ENCODE assay signal across 8 cellular contexts in the genomic region with DNA sequence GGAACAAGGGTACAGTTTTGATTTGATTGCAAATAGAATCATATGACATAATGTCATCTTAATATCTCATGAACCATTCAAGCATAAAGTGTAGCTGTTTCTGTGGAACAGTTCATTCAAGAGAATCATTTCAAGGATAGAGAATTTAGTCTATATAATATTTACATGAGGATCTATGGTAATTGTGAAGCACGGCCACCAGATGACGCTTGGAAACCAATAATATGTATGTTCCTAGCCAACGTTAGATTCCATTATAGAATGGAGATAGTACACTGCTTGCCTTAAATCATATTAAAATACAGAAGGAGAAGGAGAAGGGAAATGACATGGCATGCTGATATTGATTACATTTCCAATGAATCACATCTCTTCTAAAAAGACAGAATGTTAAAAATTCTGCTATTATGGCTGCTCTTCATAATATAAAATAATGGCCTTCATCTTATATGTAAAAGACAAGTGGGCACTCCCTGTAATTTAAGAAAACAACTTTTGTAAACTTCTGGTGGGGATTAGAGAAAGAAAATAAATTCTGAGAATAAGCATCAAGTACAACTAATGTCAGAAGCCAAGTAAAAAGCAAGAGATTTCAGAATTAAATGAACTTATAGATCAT.
DNase-seq lines count a peak whose midpoint lies in the region; ATAC-seq and TF ChIP-seq lines count a peak whose summit lies in the region.

No MANE protein-coding gene starts in this region.

- no peaks in the 10 kb centered on the region for H3K9me3 ChIP-seq in liver (ENCODE audit: control insufficient read depth in 4 of 4, low read length in 3 of 4)

- no peaks in the 10 kb centered on the region for H3K4me1 ChIP-seq in liver (ENCODE audit: control insufficient read depth in 4 of 4, insufficient read depth in 4 of 4, low read length in 3 of 4)

- no peaks in the 10 kb centered on the region for H3K36me3 ChIP-seq in liver (ENCODE audit: control insufficient read depth in 4 of 4, insufficient read depth in 3 of 4, low read depth in 1 of 4, low read length in 3 of 4)

- TF ChIP-seq CTCF in liver (IDR thresholded peaks at IDR 0.05; ENCODE audit: low read depth, low read length, missing input control), result peak; percentile 43

- peaks cover 6% of the 10 kb centered on the region in 2 donors for H3K9me3 Mint-ChIP-seq in activated naive CD4-positive, alpha-beta T cell treated with anti-CD3 and anti-CD28 coated beads, Interleukin-2, amount 50 U/mL, for 72 hours
- H3K9me3 Mint-ChIP-seq in activated CD8-positive, alpha-beta memory T cell treated with anti-CD3 and anti-CD28 coated beads, Interleukin-2, amount 10 ng/mL, durations not matched to agents 7 days and 5 days (ENCODE audit: low read depth), result peaks cover 5% of the 10 kb centered on the region

- peaks cover 2% of the 10 kb centered on the region for H3K4me1 Mint-ChIP-seq in activated CD8-positive, alpha-beta memory T cell treated with anti-CD3 and anti-CD28 coated beads, Interleukin-2, amount 10 ng/mL, durations not matched to agents 7 days and 5 days

- no peaks in the 10 kb centered on the region for H3K27me3 Mint-ChIP-seq in activated CD8-positive, alpha-beta memory T cell treated with anti-CD3 and anti-CD28 coated beads, Interleukin-2, amount 10 ng/mL, durations not matched to agents 7 days and 5 days

- no peak overlapping the region for H3K27ac ChIP-seq in liver (ENCODE audit: low read depth in 1 of 2, low read length in 2 of 2)

- CTCF ChIA-PET in activated CD8-positive, alpha-beta memory T cell treated with anti-CD3 and anti-CD28 coated beads, Interleukin-2, amount 10 ng/mL, durations not matched to agents 7 days and 5 days (lab: Charles Lee), result no interaction called here

- TF ChIP-seq RAD21 in liver (IDR thresholded peaks at IDR 0.05), result peak; percentile 71 to 76

- no peak overlapping the region for H3K9ac ChIP-seq in liver (ENCODE audit: low read depth in 1 of 2, low read length in 2 of 2)

- no peaks in the 10 kb centered on the region for H3K36me3 Mint-ChIP-seq in activated naive CD4-positive, alpha-beta T cell treated with anti-CD3 and anti-CD28 coated beads, Interleukin-2, amount 50 U/mL, for 72 hours
- no peaks in the 10 kb centered on the region for H3K36me3 Mint-ChIP-seq in activated CD8-positive, alpha-beta memory T cell treated with anti-CD3 and anti-CD28 coated beads, Interleukin-2, amount 10 ng/mL, durations not matched to agents 7 days and 5 days

- 26% methylated on average over 3 of the region's 3 CpGs for WGBS in liver

- ATAC-seq in SK-N-SH treated with all-trans-retinoic acid at 6 μM for 48 hours, result peak; percentile 80
- ATAC-seq in GM21423 (IDR thresholded peaks at IDR 0.05; ENCODE audit: unreplicated experiment), result no peak
- no peak for ATAC-seq in activated naive CD4-positive, alpha-beta T cell treated with anti-CD3 and anti-CD28 coated beads, Interleukin-2, amount 50 U/mL, for 72 hours
- no peak for ATAC-seq in activated CD8-positive, alpha-beta memory T cell treated with anti-CD3 and anti-CD28 coated beads, Interleukin-2, amount 10 ng/mL, durations not matched to agents 7 days and 5 days

- no peak overlapping the region for H3K4me3 ChIP-seq in liver (ENCODE audit: low read depth in 1 of 3, low read length in 3 of 3)

- peak; percentile 16 for DNase-seq in Daoy (ENCODE audit: low read depth)
- peak; percentile 63 for DNase-seq in NCI-H1105 treated with DMSO at 0.1 percent for 48 hours (lab: John Stamatoyannopoulos, UW)
- no peak for DNase-seq in CD1c-positive myeloid dendritic cell (ENCODE audit: extremely low spot score)
- no peak for DNase-seq in activated naive CD4-positive, alpha-beta T cell treated with anti-CD3 and anti-CD28 coated beads, Interleukin-2, amount 50 U/mL, for 72 hours (ENCODE audit: low spot score in 2 of 2)
- no peak for DNase-seq in activated CD8-positive, alpha-beta memory T cell treated with anti-CD3 and anti-CD28 coated beads, Interleukin-2, amount 10 ng/mL, durations not matched to agents 7 days and 5 days

- H3K27ac Mint-ChIP-seq in activated naive CD4-positive, alpha-beta T cell treated with anti-CD3 and anti-CD28 coated beads, Interleukin-2, amount 50 U/mL, for 72 hours, result no peak overlapping the region
- H3K27ac Mint-ChIP-seq in activated CD8-positive, alpha-beta memory T cell treated with anti-CD3 and anti-CD28 coated beads, Interleukin-2, amount 10 ng/mL, durations not matched to agents 7 days and 5 days, result no peak overlapping the region

- H3K27me3 ChIP-seq in liver (ENCODE audit: control insufficient read depth in 4 of 4, insufficient read depth in 4 of 4, low read length in 3 of 4), result no peaks in the 10 kb centered on the region

- H3K4me3 Mint-ChIP-seq in activated CD8-positive, alpha-beta memory T cell treated with anti-CD3 and anti-CD28 coated beads, Interleukin-2, amount 10 ng/mL, durations not matched to agents 7 days and 5 days, result no peak overlapping the region

TF ChIP-seq in SK-N-SH treated with all-trans-retinoic acid at 6 μM for 48 hours, 23 proteins besides CTCF, POLR2A, EP300 and RAD21 (continues in another document):
- TF ChIP-seq CSDC2 (CRISPR knock-in tag; IDR thresholded peaks at IDR 0.05) (no peak), ISL1 (CRISPR knock-in tag; IDR thresholded peaks at IDR 0.05) (no peak), ZNF565 (CRISPR knock-in tag; conservative IDR thresholded peaks at IDR 0.05; ENCODE audit: low read depth) (no peak), OSR1 (CRISPR knock-in tag; IDR thresholded peaks at IDR 0.05) (no peak), ZNF8 (CRISPR knock-in tag; IDR thresholded peaks at IDR 0.05) (no peak), ZFP30 (CRISPR knock-in tag; IDR thresholded peaks at IDR 0.05) (no peak), TOX (CRISPR knock-in tag; IDR thresholded peaks at IDR 0.05; ENCODE audit: borderline replicate concordance) (no peak)
- TF ChIP-seq, protein P1, sequence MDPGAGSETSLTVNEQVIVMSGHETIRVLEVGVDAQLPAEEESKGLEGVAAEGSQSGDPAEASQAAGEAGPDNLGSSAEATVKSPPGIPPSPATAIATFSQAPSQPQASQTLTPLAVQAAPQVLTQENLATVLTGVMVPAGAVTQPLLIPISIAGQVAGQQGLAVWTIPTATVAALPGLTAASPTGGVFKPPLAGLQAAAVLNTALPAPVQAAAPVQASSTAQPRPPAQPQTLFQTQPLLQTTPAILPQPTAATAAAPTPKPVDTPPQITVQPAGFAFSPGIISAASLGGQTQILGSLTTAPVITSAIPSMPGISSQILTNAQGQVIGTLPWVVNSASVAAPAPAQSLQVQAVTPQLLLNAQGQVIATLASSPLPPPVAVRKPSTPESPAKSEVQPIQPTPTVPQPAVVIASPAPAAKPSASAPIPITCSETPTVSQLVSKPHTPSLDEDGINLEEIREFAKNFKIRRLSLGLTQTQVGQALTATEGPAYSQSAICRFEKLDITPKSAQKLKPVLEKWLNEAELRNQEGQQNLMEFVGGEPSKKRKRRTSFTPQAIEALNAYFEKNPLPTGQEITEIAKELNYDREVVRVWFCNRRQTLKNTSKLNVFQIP (CRISPR knock-in tag; IDR thresholded peaks at IDR 0.05; ENCODE audit: borderline replicate concordance, low read depth), result no peak
- TF ChIP-seq, protein P2, sequence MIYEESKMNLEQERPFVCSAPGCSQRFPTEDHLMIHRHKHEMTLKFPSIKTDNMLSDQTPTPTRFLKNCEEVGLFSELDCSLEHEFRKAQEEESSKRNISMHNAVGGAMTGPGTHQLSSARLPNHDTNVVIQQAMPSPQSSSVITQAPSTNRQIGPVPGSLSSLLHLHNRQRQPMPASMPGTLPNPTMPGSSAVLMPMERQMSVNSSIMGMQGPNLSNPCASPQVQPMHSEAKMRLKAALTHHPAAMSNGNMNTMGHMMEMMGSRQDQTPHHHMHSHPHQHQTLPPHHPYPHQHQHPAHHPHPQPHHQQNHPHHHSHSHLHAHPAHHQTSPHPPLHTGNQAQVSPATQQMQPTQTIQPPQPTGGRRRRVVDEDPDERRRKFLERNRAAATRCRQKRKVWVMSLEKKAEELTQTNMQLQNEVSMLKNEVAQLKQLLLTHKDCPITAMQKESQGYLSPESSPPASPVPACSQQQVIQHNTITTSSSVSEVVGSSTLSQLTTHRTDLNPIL (CRISPR knock-in tag; IDR thresholded peaks at IDR 0.05; ENCODE audit: low read depth), result no peak

TF ChIP-seq in liver, 16 proteins besides CTCF, POLR2A, EP300 and RAD21 (continues in another document):
- TF ChIP-seq NR2F2 (IDR thresholded peaks at IDR 0.05) (no peak), GABPA (IDR thresholded peaks at IDR 0.05 in 1 of 2, conservative IDR thresholded peaks at IDR 0.05 in 1 of 2) (no peak), SP1 (IDR thresholded peaks at IDR 0.05) (no peak), FOXA2 (IDR thresholded peaks at IDR 0.05) (no peak), EGR1 (IDR thresholded peaks at IDR 0.05; ENCODE audit: low read depth in 2 of 2) (no peak), YY1 (IDR thresholded peaks at IDR 0.05) (no peak), FOXA1 (IDR thresholded peaks at IDR 0.05) (no peak), JUND (IDR thresholded peaks at IDR 0.05) (no peak)
- TF ChIP-seq, protein P3, sequence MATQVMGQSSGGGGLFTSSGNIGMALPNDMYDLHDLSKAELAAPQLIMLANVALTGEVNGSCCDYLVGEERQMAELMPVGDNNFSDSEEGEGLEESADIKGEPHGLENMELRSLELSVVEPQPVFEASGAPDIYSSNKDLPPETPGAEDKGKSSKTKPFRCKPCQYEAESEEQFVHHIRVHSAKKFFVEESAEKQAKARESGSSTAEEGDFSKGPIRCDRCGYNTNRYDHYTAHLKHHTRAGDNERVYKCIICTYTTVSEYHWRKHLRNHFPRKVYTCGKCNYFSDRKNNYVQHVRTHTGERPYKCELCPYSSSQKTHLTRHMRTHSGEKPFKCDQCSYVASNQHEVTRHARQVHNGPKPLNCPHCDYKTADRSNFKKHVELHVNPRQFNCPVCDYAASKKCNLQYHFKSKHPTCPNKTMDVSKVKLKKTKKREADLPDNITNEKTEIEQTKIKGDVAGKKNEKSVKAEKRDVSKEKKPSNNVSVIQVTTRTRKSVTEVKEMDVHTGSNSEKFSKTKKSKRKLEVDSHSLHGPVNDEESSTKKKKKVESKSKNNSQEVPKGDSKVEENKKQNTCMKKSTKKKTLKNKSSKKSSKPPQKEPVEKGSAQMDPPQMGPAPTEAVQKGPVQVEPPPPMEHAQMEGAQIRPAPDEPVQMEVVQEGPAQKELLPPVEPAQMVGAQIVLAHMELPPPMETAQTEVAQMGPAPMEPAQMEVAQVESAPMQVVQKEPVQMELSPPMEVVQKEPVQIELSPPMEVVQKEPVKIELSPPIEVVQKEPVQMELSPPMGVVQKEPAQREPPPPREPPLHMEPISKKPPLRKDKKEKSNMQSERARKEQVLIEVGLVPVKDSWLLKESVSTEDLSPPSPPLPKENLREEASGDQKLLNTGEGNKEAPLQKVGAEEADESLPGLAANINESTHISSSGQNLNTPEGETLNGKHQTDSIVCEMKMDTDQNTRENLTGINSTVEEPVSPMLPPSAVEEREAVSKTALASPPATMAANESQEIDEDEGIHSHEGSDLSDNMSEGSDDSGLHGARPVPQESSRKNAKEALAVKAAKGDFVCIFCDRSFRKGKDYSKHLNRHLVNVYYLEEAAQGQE (IDR thresholded peaks at IDR 0.05), result no peak
- TF ChIP-seq, protein P4, sequence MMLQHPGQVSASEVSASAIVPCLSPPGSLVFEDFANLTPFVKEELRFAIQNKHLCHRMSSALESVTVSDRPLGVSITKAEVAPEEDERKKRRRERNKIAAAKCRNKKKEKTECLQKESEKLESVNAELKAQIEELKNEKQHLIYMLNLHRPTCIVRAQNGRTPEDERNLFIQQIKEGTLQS (IDR thresholded peaks at IDR 0.05), result no peak

Comparison
In these comparisons a context has a peak if more than half of its experiments do, and no peak if none do; other contexts are left out.
1. DNase-seq: peak in Daoy (single experiment) and NCI-H1105 treated with DMSO at 0.1 percent for 48 hours (single experiment); none in CD1c-positive myeloid dendritic cell (single experiment), activated naive CD4-positive, alpha-beta T cell treated with anti-CD3 and anti-CD28 coated beads, Interleukin-2, amount 50 U/mL, for 72 hours (0 of 2) and activated CD8-positive, alpha-beta memory T cell treated with anti-CD3 and anti-CD28 coated beads, Interleukin-2, amount 10 ng/mL, durations not matched to agents 7 days and 5 days (single experiment).